Comparison of ENCODE assay signal across 8 cellular contexts in the genomic region with DNA sequence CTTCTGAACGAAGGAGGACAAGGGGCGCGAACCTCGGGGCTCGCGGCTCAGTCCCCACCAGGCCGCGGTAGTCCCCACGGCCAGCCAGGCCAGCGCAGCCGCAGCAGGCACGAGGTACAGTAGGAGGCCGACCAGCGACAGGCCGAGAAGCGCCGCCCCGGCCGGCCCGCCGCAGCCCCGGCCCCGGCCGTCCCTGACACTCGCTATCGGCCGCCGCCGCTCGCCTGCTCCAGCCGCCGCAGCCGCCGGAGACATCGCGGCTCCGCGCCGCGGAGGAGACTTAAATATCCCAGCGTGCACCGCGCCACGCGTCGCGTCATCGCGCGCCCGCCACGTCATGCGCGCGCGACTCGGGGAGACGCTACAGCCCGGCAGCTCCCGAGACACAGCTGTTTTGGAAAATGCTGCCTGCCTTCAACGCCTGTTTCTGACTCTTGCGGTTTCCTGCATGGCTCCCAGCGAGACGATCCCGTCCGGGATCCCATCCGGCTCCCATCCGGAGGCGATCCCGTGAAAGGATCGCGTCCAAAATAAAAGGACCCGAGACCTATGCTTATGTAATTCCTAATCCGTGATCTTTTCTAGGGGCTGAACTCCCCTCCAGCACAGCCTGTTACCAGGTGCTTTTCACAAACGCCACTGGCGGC. TPM values are rescaled to one million over a fixed set of nuclear protein-coding genes. Genes with fewer than 3 reads are reported as not detected.
DNase-seq lines count a peak whose midpoint lies in the region; ATAC-seq and TF ChIP-seq lines count a peak whose summit lies in the region.
"Not testable (repeated sequence)": the region's sequence is repeated elsewhere in the genome, so short reads cannot be mapped to it uniquely, and the experiment has no call there.

No MANE protein-coding gene starts in this region.

- not testable (repeated sequence) for H3K9me3 ChIP-seq in ES-I3 (ENCODE audit: control insufficient read depth, insufficient read depth, low read length); mucosa of descending colon

- peaks cover 14 to 23% of the 10 kb centered on the region in 2 donors for H3K36me3 Mint-ChIP-seq in activated naive CD4-positive, alpha-beta T cell treated with anti-CD3 and anti-CD28 coated beads, Interleukin-2, amount 50 U/mL, for 72 hours

- intact Hi-C loops in mucosa of descending colon (cut with DNase I, micrococcal nuclease) = not testable (repeated sequence)

- H3K9me3 Mint-ChIP-seq in activated naive CD4-positive, alpha-beta T cell treated with anti-CD3 and anti-CD28 coated beads, Interleukin-2, amount 50 U/mL, for 72 hours = not testable (repeated sequence)

- not testable (repeated sequence) for H3K4me1 ChIP-seq in ES-I3 (ENCODE audit: insufficient read depth, low read length); mucosa of descending colon (ENCODE audit: low read depth)

- TF ChIP-seq CTCF in fibroblast of mammary gland (conservative IDR thresholded peaks at IDR 0.05; ENCODE audit: control insufficient read depth, insufficient read depth, low read depth, low read length); mucosa of descending colon (IDR thresholded peaks at IDR 0.05): not testable (repeated sequence)

- peaks cover 16% of the 10 kb centered on the region for H3K36me3 ChIP-seq in ES-I3 (ENCODE audit: insufficient read depth, low read length)
- not testable (repeated sequence) for H3K36me3 ChIP-seq in mucosa of descending colon (ENCODE audit: low read depth)

- peak overlapping the region in 1 of 2 donors; percentile 84 for H3K27ac Mint-ChIP-seq in activated naive CD4-positive, alpha-beta T cell treated with anti-CD3 and anti-CD28 coated beads, Interleukin-2, amount 50 U/mL, for 72 hours

- ATAC-seq in GM21717 (IDR thresholded peaks at IDR 0.05; ENCODE audit: unreplicated experiment) (peak; percentile 83), HG03469 (IDR thresholded peaks at IDR 0.05; ENCODE audit: unreplicated experiment) (peak; percentile 69), mucosa of descending colon (peak; percentile 99)
- peak; percentile 95 to 96 for ATAC-seq in activated naive CD4-positive, alpha-beta T cell treated with anti-CD3 and anti-CD28 coated beads, Interleukin-2, amount 50 U/mL, for 72 hours
- ATAC-seq in stimulated activated naive CD8-positive, alpha-beta T cell treated with anti-CD3 and anti-CD28 coated beads, Interleukin-15, Interleukin-2, amounts not matched to agents 100 U/mL and 50 U/mL, for 24 hours = peak; percentile 99

- H3K9ac ChIP-seq in ES-I3 (ENCODE audit: low read depth, low read length) = peak overlapping the region; percentile 58

- H3K4me3 ChIP-seq in fibroblast of mammary gland (ENCODE audit: control insufficient read depth, low read depth, low read length) (peak overlapping the region; percentile 57), mucosa of descending colon (peak overlapping the region; percentile 19)

- DNase-seq in activated naive CD4-positive, alpha-beta T cell treated with anti-CD3 and anti-CD28 coated beads, Interleukin-2, amount 50 U/mL, for 72 hours (ENCODE audit: low spot score in 2 of 2) = peak; percentile 23 to 64
- DNase-seq in fibroblast of mammary gland (ENCODE audit: low read depth) (peak; percentile 11), mucosa of descending colon (peak in 2 of 3 donors; percentile 17 to 47)
- peak; percentile 19 for DNase-seq in stimulated activated naive CD8-positive, alpha-beta T cell treated with anti-CD3 and anti-CD28 coated beads, Interleukin-15, Interleukin-2, amounts not matched to agents 100 U/mL and 50 U/mL, for 24 hours

- 0 out of 2 replicates have a peak, but pooled peaks have one; percentile 37 for TF ChIP-seq POLR2A in Raji (IDR thresholded peaks at IDR 0.05; ENCODE audit: insufficient read depth, low read depth, low read length)

RNA-seq across cellular contexts. Expression of gene POM121C, which starts 43.5 kb away (rescaled TPM):
- 100 to 1,000 TPM in 1 of 2 donors, 10 to 100 TPM in 1; 54.1 to 111 TPM for total RNA-seq in activated naive CD4-positive, alpha-beta T cell treated with anti-CD3 and anti-CD28 coated beads, Interleukin-2, amount 50 U/mL, for 72 hours
- total RNA-seq in mucosa of descending colon = 10 to 100 TPM; 29.2 to 43.7 (median 34.4) TPM

RNA-seq across cellular contexts. Expression of gene TRIM73, which starts 47.2 kb away (rescaled TPM):
- 1 to 10 TPM; 3.9 to 8.9 TPM for total RNA-seq in activated naive CD4-positive, alpha-beta T cell treated with anti-CD3 and anti-CD28 coated beads, Interleukin-2, amount 50 U/mL, for 72 hours
- total RNA-seq in mucosa of descending colon = 1 to 10 TPM; 3.2 to 5.7 (median 4.3) TPM

RNA-seq across cellular contexts. Expression of gene SPDYE5, which starts 49.5 kb away (rescaled TPM):
- not detected for total RNA-seq in activated naive CD4-positive, alpha-beta T cell treated with anti-CD3 and anti-CD28 coated beads, Interleukin-2, amount 50 U/mL, for 72 hours
- under 1 TPM in 2 of 3 donors, not detected in 1; 0.17 to 0.38 TPM for total RNA-seq in mucosa of descending colon

Comparison
In these comparisons a context has a peak if more than half of its experiments do, and no peak if none do; other contexts are left out.
1. Peak in every context shown above with its lines: DNase-seq, ATAC-seq and H3K4me3 ChIP-seq.